ENCODE assay signal across 1 cellular context in genomic region chr9:74951107-74951720, GRCh38.
TF ChIP-seq lines count a peak whose summit lies in the region.

No MANE protein-coding gene starts in this region.

TF ChIP-seq in HepG2, 621 proteins besides CTCF, POLR2A, EP300 and RAD21 (continued from another document and continues in another):
- TF ChIP-seq ARID3A (IDR thresholded peaks at IDR 0.05; ENCODE audit: low read depth, low read length), result no peak
- no peak for TF ChIP-seq POLR2AphosphoS5 (IDR thresholded peaks at IDR 0.05; ENCODE audit: low read depth, low read length)
- no peak for TF ChIP-seq TIGD3 (CRISPR knock-in tag; IDR thresholded peaks at IDR 0.05; ENCODE audit: borderline replicate concordance)
- TF ChIP-seq THAP7 (CRISPR knock-in tag; IDR thresholded peaks at IDR 0.05), result 0 out of 2 replicates have a peak, but pooled peaks have one; percentile 47
- TF ChIP-seq ZSCAN31 (CRISPR knock-in tag; IDR thresholded peaks at IDR 0.05; ENCODE audit: low read depth), result no peak
- TF ChIP-seq ZNF556 (CRISPR knock-in tag; IDR thresholded peaks at IDR 0.05; ENCODE audit: borderline replicate concordance), result no peak
- peak; percentile 29; the same call in 1 of the 2 replicates for TF ChIP-seq ZNF501 (CRISPR knock-in tag; IDR thresholded peaks at IDR 0.05)
- TF ChIP-seq FOXA1 (IDR thresholded peaks at IDR 0.05), result no peak
- TF ChIP-seq FOXA1 (CRISPR knock-in tag; IDR thresholded peaks at IDR 0.05), result no peak
- TF ChIP-seq RORA (CRISPR knock-in tag; IDR thresholded peaks at IDR 0.05), result no peak
- no peak for TF ChIP-seq SMC3 (IDR thresholded peaks at IDR 0.05; ENCODE audit: low read length)
- no peak for TF ChIP-seq NFATC3 (CRISPR knock-in tag; IDR thresholded peaks at IDR 0.05)
- no peak for TF ChIP-seq ZNF510 (CRISPR knock-in tag; IDR thresholded peaks at IDR 0.05; ENCODE audit: low read depth)
- no peak for TF ChIP-seq ZNF598 (CRISPR knock-in tag; IDR thresholded peaks at IDR 0.05; ENCODE audit: borderline replicate concordance)
- 0 out of 2 replicates have a peak, but pooled peaks have one; percentile 0 for TF ChIP-seq FOSL2 (CRISPR knock-in tag; IDR thresholded peaks at IDR 0.05)
- no peak for TF ChIP-seq ZNF75D (CRISPR knock-in tag; IDR thresholded peaks at IDR 0.05; ENCODE audit: borderline replicate concordance)
- TF ChIP-seq ZNF589 (CRISPR knock-in tag; conservative IDR thresholded peaks at IDR 0.05), result no peak
- no peak for TF ChIP-seq CEBPG (CRISPR knock-in tag; IDR thresholded peaks at IDR 0.05)
- no peak for TF ChIP-seq MAZ (IDR thresholded peaks at IDR 0.05; ENCODE audit: borderline replicate concordance, low read depth, low read length)
- no peak for TF ChIP-seq MAZ (CRISPR knock-in tag; IDR thresholded peaks at IDR 0.05; ENCODE audit: low read depth)
- TF ChIP-seq CHD4 (IDR thresholded peaks at IDR 0.05; ENCODE audit: borderline replicate concordance, low read length), result 0 out of 2 replicates have a peak, but pooled peaks have one; percentile 42
- TF ChIP-seq ETS1 (CRISPR knock-in tag; IDR thresholded peaks at IDR 0.05), result no peak
- TF ChIP-seq TAF15 (IDR thresholded peaks at IDR 0.05; ENCODE audit: low read depth, low read length, poor library complexity, severe bottlenecking), result no peak
- no peak for TF ChIP-seq ZNF354B (CRISPR knock-in tag; IDR thresholded peaks at IDR 0.05)
- TF ChIP-seq ZFP36L1 (CRISPR knock-in tag; IDR thresholded peaks at IDR 0.05), result no peak
- no peak for TF ChIP-seq SSRP1 (CRISPR knock-in tag; IDR thresholded peaks at IDR 0.05)
- no peak for TF ChIP-seq ZNF605 (CRISPR knock-in tag; IDR thresholded peaks at IDR 0.05)
- no peak for TF ChIP-seq CSRNP1 (CRISPR knock-in tag; IDR thresholded peaks at IDR 0.05)
- 0 out of 2 replicates have a peak, but pooled peaks have one; percentile 8 for TF ChIP-seq KLF6 (CRISPR knock-in tag; IDR thresholded peaks at IDR 0.05)
- no peak for TF ChIP-seq PRMT3 (CRISPR knock-in tag; IDR thresholded peaks at IDR 0.05; ENCODE audit: borderline replicate concordance, low read depth)
- TF ChIP-seq ZNF879 (CRISPR knock-in tag; IDR thresholded peaks at IDR 0.05), result no peak
- TF ChIP-seq SOX6 (IDR thresholded peaks at IDR 0.05), result no peak
- 0 out of 2 replicates have a peak, but pooled peaks have one; percentile 12 for TF ChIP-seq SOX6 (CRISPR knock-in tag; IDR thresholded peaks at IDR 0.05)
- no peak for TF ChIP-seq MXD3 (CRISPR knock-in tag; IDR thresholded peaks at IDR 0.05)
- no peak for TF ChIP-seq ZBTB25 (CRISPR knock-in tag; IDR thresholded peaks at IDR 0.05)
- no peak for TF ChIP-seq SP2 (CRISPR knock-in tag; IDR thresholded peaks at IDR 0.05)
- TF ChIP-seq NKX3-1 (CRISPR knock-in tag; IDR thresholded peaks at IDR 0.05), result no peak
- no peak for TF ChIP-seq DMAP1 (CRISPR knock-in tag; IDR thresholded peaks at IDR 0.05)
- TF ChIP-seq ZNF549 (CRISPR knock-in tag; IDR thresholded peaks at IDR 0.05), result no peak
- TF ChIP-seq MAFK (conservative IDR thresholded peaks at IDR 0.05 in 1 of 2, IDR thresholded peaks at IDR 0.05 in 1 of 2; ENCODE audit: low read length in 2 of 2), result no peak
- TF ChIP-seq DMTF1 (CRISPR knock-in tag; IDR thresholded peaks at IDR 0.05), result no peak
- no peak for TF ChIP-seq GABPA (IDR thresholded peaks at IDR 0.05; ENCODE audit: low read depth, low read length)
- no peak for TF ChIP-seq GABPA (CRISPR knock-in tag; IDR thresholded peaks at IDR 0.05; ENCODE audit: low read depth)
- no peak for TF ChIP-seq SYNCRIP (IDR thresholded peaks at IDR 0.05; ENCODE audit: insufficient read depth, low read depth, low read length)
- TF ChIP-seq ZBTB39 (CRISPR knock-in tag; IDR thresholded peaks at IDR 0.05), result no peak
- TF ChIP-seq CCDC6 (CRISPR knock-in tag; IDR thresholded peaks at IDR 0.05), result 0 out of 2 replicates have a peak, but pooled peaks have one; percentile 9
- TF ChIP-seq WIZ (CRISPR knock-in tag; IDR thresholded peaks at IDR 0.05), result no peak
- no peak for TF ChIP-seq REPIN1 (CRISPR knock-in tag; IDR thresholded peaks at IDR 0.05; ENCODE audit: borderline replicate concordance, low read depth)
- TF ChIP-seq ZNF274 (CRISPR knock-in tag; IDR thresholded peaks at IDR 0.05), result no peak
- TF ChIP-seq HES4 (CRISPR knock-in tag; IDR thresholded peaks at IDR 0.05; ENCODE audit: borderline replicate concordance), result no peak
- no peak for TF ChIP-seq ZBTB26 (CRISPR knock-in tag; IDR thresholded peaks at IDR 0.05; ENCODE audit: borderline replicate concordance)
- TF ChIP-seq ZNF34 (CRISPR knock-in tag; IDR thresholded peaks at IDR 0.05; ENCODE audit: borderline replicate concordance), result no peak
- TF ChIP-seq MYPOP (CRISPR knock-in tag; IDR thresholded peaks at IDR 0.05), result no peak; the same call in 1 of the 2 replicates
- no peak for TF ChIP-seq ARHGAP35 (CRISPR knock-in tag; IDR thresholded peaks at IDR 0.05; ENCODE audit: borderline replicate concordance)
